In genomic region chr15:98304366-98304765, GRCh38 we compare ENCODE assay signal across 30 cellular contexts.
"Had no signal": no experiment of that assay in that cellular context is flagged by ENCODE, and none has a peak within 500 bp of the region (broad histone marks: within the 10 kb centered on the region; RNA-seq: fewer than 3 reads in every experiment).

No MANE protein-coding gene starts in this region.

- H3K27me3 Mint-ChIP-seq: activated CD8-positive, alpha-beta memory T cell treated with anti-CD3 and anti-CD28 coated beads, Interleukin-2, amount 10 ng/mL, durations not matched to agents 7 days and 5 days had no signal

- H3K4me1 ChIP-seq: adrenal gland, body of pancreas, esophagus squamous epithelium had no signal

- H3K36me3 Mint-ChIP-seq: activated CD4-positive, alpha-beta memory T cell treated with anti-CD3 and anti-CD28 coated beads for 36 hours; activated CD8-positive, alpha-beta memory T cell treated with anti-CD3 and anti-CD28 coated beads, Interleukin-2, amount 10 ng/mL, durations not matched to agents 7 days and 5 days; activated naive CD4-positive, alpha-beta T cell treated with anti-CD3 and anti-CD28 coated beads, Interleukin-2, amount 50 U/mL, for 24 hours; activated naive CD8-positive, alpha-beta T cell treated with anti-CD3 and anti-CD28 coated beads for 36 hours had no signal

- H3K4me1 Mint-ChIP-seq: activated CD4-positive, alpha-beta T cell treated with anti-CD3 and anti-CD28 coated beads for 36 hours; activated CD4-positive, alpha-beta T cell treated with anti-CD3 and anti-CD28 coated beads, Interleukin-2, amount 10 ng/mL, durations not matched to agents 24 days and 14 days; activated CD8-positive, alpha-beta memory T cell treated with anti-CD3 and anti-CD28 coated beads, Interleukin-2, amount 10 ng/mL, durations not matched to agents 7 days and 5 days; activated naive CD4-positive, alpha-beta T cell treated with anti-CD3 and anti-CD28 coated beads, Interleukin-2, amount 50 U/mL, for 24 hours; activated naive CD8-positive, alpha-beta T cell treated with anti-CD3 and anti-CD28 coated beads for 36 hours; activated naive CD8-positive, alpha-beta T cell treated with anti-CD3 and anti-CD28 coated beads, Interleukin-2, amount 50 U/mL, for 24 hours had no signal

- H3K9me3 ChIP-seq: adrenal gland, body of pancreas, esophagus squamous epithelium, gastroesophageal sphincter had no signal

- H3K4me3 Mint-ChIP-seq: activated CD4-positive, alpha-beta memory T cell treated with anti-CD3 and anti-CD28 coated beads for 36 hours; activated CD4-positive, alpha-beta T cell treated with anti-CD3 and anti-CD28 coated beads for 36 hours; activated CD4-positive, alpha-beta T cell treated with anti-CD3 and anti-CD28 coated beads, Interleukin-2, amount 10 ng/mL, durations not matched to agents 24 days and 14 days; activated CD8-positive, alpha-beta memory T cell treated with anti-CD3 and anti-CD28 coated beads, Interleukin-2, amount 10 ng/mL, durations not matched to agents 7 days and 5 days; activated CD8-positive, alpha-beta T cell treated with anti-CD3 and anti-CD28 coated beads, Interleukin-2, amount 10 ng/mL, durations not matched to agents 7 days and 5 days; activated naive CD4-positive, alpha-beta T cell treated with anti-CD3 and anti-CD28 coated beads for 36 hours; activated naive CD4-positive, alpha-beta T cell treated with anti-CD3 and anti-CD28 coated beads, Interleukin-2, amount 50 U/mL, for 24 hours; activated naive CD8-positive, alpha-beta T cell treated with anti-CD3 and anti-CD28 coated beads for 36 hours; activated naive CD8-positive, alpha-beta T cell treated with anti-CD3 and anti-CD28 coated beads, Interleukin-2, amount 50 U/mL, for 24 hours; activated T-helper 1 cell treated with anti-CD3 and anti-CD28 coated beads, Interleukin-12 subunit alpha, Interleukin-12 subunit beta, Interleukin-2, Interleukin-4 antibody, amounts not matched to agents 30 ng/mL and 10 ng/mL and 1 ng/mL, durations not matched to agents 14 hours and 24 hours and 36 hours; effector memory CD8-positive, alpha-beta T cell had no signal

- H3K27ac Mint-ChIP-seq: activated CD4-positive, alpha-beta memory T cell treated with anti-CD3 and anti-CD28 coated beads for 36 hours; activated CD4-positive, alpha-beta T cell treated with anti-CD3 and anti-CD28 coated beads for 36 hours; activated CD4-positive, alpha-beta T cell treated with anti-CD3 and anti-CD28 coated beads, Interleukin-2, amount 10 ng/mL, durations not matched to agents 24 days and 14 days; activated CD8-positive, alpha-beta memory T cell treated with anti-CD3 and anti-CD28 coated beads, Interleukin-2, amount 10 ng/mL, durations not matched to agents 7 days and 5 days; activated CD8-positive, alpha-beta T cell treated with anti-CD3 and anti-CD28 coated beads, Interleukin-2, amount 10 ng/mL, durations not matched to agents 7 days and 5 days; activated naive CD4-positive, alpha-beta T cell treated with anti-CD3 and anti-CD28 coated beads for 36 hours; activated naive CD4-positive, alpha-beta T cell treated with anti-CD3 and anti-CD28 coated beads, Interleukin-2, amount 50 U/mL, for 24 hours; activated naive CD8-positive, alpha-beta T cell treated with anti-CD3 and anti-CD28 coated beads for 36 hours; activated naive CD8-positive, alpha-beta T cell treated with anti-CD3 and anti-CD28 coated beads, Interleukin-2, amount 50 U/mL, for 24 hours; activated T-helper 1 cell treated with anti-CD3 and anti-CD28 coated beads, Interleukin-12 subunit alpha, Interleukin-12 subunit beta, Interleukin-2, Interleukin-4 antibody, amounts not matched to agents 30 ng/mL and 10 ng/mL and 1 ng/mL, durations not matched to agents 14 hours and 24 hours and 36 hours; activated T-helper 2 cell treated with anti-CD3 and anti-CD28 coated beads, Interferon-gamma antibody, Interleukin-2, Interleukin-4, amounts not matched to agents 10 μg/mL and 5 μg/mL and 100 μg/mL, durations not matched to agents 14 hours and 24 hours and 36 hours; effector memory CD8-positive, alpha-beta T cell had no signal

- DNase-seq: activated CD4-positive, alpha-beta memory T cell treated with anti-CD3 and anti-CD28 coated beads for 36 hours; activated CD4-positive, alpha-beta T cell treated with anti-CD3 and anti-CD28 coated beads for 36 hours; activated CD4-positive, alpha-beta T cell treated with anti-CD3 and anti-CD28 coated beads, Interleukin-2, amount 10 ng/mL, durations not matched to agents 24 days and 14 days; activated CD4-positive, CD25-positive, alpha-beta regulatory T cell; activated CD4-positive, CD25-positive, alpha-beta regulatory T cell treated with anti-CD3 and anti-CD28 coated beads, Interleukin-2, amount 50 U/mL, for 72 hours; activated CD8-positive, alpha-beta memory T cell treated with anti-CD3 and anti-CD28 coated beads, Interleukin-2, amount 10 ng/mL, durations not matched to agents 7 days and 5 days; activated CD8-positive, alpha-beta memory T cell treated with anti-CD3 and anti-CD28 coated beads, Interleukin-2, amount 50 U/mL, for 4 hours; activated CD8-positive, alpha-beta T cell treated with anti-CD3 and anti-CD28 coated beads, Interleukin-2, amount 10 ng/mL, durations not matched to agents 7 days and 5 days; activated effector memory CD4-positive, alpha-beta T cell treated with anti-CD3 and anti-CD28 coated beads, Interleukin-2, amount 50 U/mL, for 16 hours; activated naive CD4-positive, alpha-beta T cell treated with anti-CD3 and anti-CD28 coated beads for 36 hours; activated naive CD8-positive, alpha-beta T cell treated with anti-CD3 and anti-CD28 coated beads for 36 hours; activated naive CD8-positive, alpha-beta T cell treated with anti-CD3 and anti-CD28 coated beads, Interleukin-2, amount 50 U/mL, for 24 hours; activated T-cell treated with anti-CD3 and anti-CD28 coated beads, Interleukin-2, amount 50 U/mL, for 1 hour; activated T-cell treated with anti-CD3 and anti-CD28 coated beads, Interleukin-2, amount 50 U/mL, for 48 hours; adrenal gland; amygdala; aorta; body of pancreas; caudate nucleus; cortex of kidney; dermis blood vessel endothelial cell; effector CD4-positive, alpha-beta T cell; effector memory CD8-positive, alpha-beta T cell; esophagus squamous epithelium; foreskin melanocyte; T-helper 2 cell had no signal

- H3K9me3 Mint-ChIP-seq: activated CD4-positive, alpha-beta memory T cell treated with anti-CD3 and anti-CD28 coated beads for 36 hours; activated CD4-positive, alpha-beta T cell treated with anti-CD3 and anti-CD28 coated beads, Interleukin-2, amount 10 ng/mL, durations not matched to agents 24 days and 14 days; activated naive CD4-positive, alpha-beta T cell treated with anti-CD3 and anti-CD28 coated beads, Interleukin-2, amount 50 U/mL, for 24 hours; activated naive CD8-positive, alpha-beta T cell treated with anti-CD3 and anti-CD28 coated beads, Interleukin-2, amount 50 U/mL, for 24 hours; activated T-helper 1 cell treated with anti-CD3 and anti-CD28 coated beads, Interleukin-12 subunit alpha, Interleukin-12 subunit beta, Interleukin-2, Interleukin-4 antibody, amounts not matched to agents 30 ng/mL and 10 ng/mL and 1 ng/mL, durations not matched to agents 14 hours and 24 hours and 36 hours; activated T-helper 2 cell treated with anti-CD3 and anti-CD28 coated beads, Interferon-gamma antibody, Interleukin-2, Interleukin-4, amounts not matched to agents 10 μg/mL and 5 μg/mL and 100 μg/mL, durations not matched to agents 14 hours and 24 hours and 36 hours had no signal

- H3K4me3 ChIP-seq: adrenal gland, body of pancreas, esophagus squamous epithelium, gastroesophageal sphincter had no signal

- H3K27ac ChIP-seq: adrenal gland, body of pancreas, esophagus squamous epithelium, gastroesophageal sphincter had no signal

- H3K36me3 ChIP-seq: adrenal gland, esophagus squamous epithelium, gastroesophageal sphincter had no signal

- ATAC-seq: activated CD4-positive, alpha-beta T cell treated with anti-CD3 and anti-CD28 coated beads for 36 hours; activated CD8-positive, alpha-beta memory T cell treated with anti-CD3 and anti-CD28 coated beads, Interleukin-2, amount 10 ng/mL, durations not matched to agents 7 days and 5 days; activated CD8-positive, alpha-beta T cell treated with anti-CD3 and anti-CD28 coated beads, Interleukin-2, amount 10 ng/mL, durations not matched to agents 7 days and 5 days; activated naive CD8-positive, alpha-beta T cell treated with anti-CD3 and anti-CD28 coated beads, Interleukin-2, amount 50 U/mL, for 24 hours; body of pancreas; effector memory CD8-positive, alpha-beta T cell; gastroesophageal sphincter had no signal
